Comparison of ENCODE assay signal across 1 cellular context in genomic region chr7:83486536-83486935, GRCh38.
TF ChIP-seq lines count a peak whose summit lies in the region.

No MANE protein-coding gene starts in this region.

TF ChIP-seq in Ishikawa, 13 proteins besides CTCF, POLR2A, EP300 and RAD21 (continued from another document):
- no peak for TF ChIP-seq REST (IDR thresholded peaks at IDR 0.05; ENCODE audit: low read depth)
- peak; percentile 33; the same call in 1 of the 2 replicates for TF ChIP-seq TEAD4 (IDR thresholded peaks at IDR 0.05)
